2 cellular contexts compared by ENCODE assay signal in the genomic region with DNA sequence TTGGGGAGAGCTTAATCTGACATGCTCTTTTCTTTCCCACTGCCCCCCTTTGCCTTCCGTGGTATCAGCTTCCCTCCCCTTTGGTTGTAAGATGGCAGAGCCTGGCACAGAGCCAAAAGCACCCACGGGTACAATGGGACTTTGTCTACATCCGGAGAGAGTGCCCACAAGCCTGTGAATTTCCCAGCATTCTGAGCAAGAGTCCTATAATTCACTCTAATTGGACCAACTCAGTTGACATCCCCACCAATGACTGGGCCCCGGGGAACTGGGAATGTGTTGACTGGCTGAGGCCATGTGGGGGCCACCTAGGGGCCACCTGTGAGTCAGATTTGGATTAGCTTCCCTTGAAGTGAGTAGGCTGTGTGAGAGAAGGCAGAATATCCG.
TF ChIP-seq lines count a peak whose summit lies in the region.

No MANE protein-coding gene starts in this region.

TF ChIP-seq in HEK293, 187 proteins besides CTCF, POLR2A, EP300 and RAD21:
- TF ChIP-seq, protein P1, sequence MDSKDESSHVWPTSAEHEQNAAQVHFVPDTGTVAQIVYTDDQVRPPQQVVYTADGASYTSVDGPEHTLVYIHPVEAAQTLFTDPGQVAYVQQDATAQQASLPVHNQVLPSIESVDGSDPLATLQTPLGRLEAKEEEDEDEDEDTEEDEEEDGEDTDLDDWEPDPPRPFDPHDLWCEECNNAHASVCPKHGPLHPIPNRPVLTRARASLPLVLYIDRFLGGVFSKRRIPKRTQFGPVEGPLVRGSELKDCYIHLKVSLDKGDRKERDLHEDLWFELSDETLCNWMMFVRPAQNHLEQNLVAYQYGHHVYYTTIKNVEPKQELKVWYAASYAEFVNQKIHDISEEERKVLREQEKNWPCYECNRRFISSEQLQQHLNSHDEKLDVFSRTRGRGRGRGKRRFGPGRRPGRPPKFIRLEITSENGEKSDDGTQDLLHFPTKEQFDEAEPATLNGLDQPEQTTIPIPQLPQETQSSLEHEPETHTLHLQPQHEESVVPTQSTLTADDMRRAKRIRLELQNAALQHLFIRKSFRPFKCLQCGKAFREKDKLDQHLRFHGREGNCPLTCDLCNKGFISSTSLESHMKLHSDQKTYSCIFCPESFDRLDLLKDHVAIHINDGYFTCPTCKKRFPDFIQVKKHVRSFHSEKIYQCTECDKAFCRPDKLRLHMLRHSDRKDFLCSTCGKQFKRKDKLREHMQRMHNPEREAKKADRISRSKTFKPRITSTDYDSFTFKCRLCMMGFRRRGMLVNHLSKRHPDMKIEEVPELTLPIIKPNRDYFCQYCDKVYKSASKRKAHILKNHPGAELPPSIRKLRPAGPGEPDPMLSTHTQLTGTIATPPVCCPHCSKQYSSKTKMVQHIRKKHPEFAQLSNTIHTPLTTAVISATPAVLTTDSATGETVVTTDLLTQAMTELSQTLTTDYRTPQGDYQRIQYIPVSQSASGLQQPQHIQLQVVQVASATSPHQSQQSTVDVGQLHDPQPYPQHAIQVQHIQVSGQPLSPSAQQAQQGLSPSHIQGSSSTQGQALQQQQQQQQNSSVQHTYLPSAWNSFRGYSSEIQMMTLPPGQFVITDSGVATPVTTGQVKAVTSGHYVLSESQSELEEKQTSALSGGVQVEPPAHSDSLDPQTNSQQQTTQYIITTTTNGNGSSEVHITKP (tag by site-specific recombination; IDR thresholded peaks at IDR 0.05), result 0 out of 2 replicates have a peak, but pooled peaks have one; percentile 59
- TF ChIP-seq, protein P2, sequence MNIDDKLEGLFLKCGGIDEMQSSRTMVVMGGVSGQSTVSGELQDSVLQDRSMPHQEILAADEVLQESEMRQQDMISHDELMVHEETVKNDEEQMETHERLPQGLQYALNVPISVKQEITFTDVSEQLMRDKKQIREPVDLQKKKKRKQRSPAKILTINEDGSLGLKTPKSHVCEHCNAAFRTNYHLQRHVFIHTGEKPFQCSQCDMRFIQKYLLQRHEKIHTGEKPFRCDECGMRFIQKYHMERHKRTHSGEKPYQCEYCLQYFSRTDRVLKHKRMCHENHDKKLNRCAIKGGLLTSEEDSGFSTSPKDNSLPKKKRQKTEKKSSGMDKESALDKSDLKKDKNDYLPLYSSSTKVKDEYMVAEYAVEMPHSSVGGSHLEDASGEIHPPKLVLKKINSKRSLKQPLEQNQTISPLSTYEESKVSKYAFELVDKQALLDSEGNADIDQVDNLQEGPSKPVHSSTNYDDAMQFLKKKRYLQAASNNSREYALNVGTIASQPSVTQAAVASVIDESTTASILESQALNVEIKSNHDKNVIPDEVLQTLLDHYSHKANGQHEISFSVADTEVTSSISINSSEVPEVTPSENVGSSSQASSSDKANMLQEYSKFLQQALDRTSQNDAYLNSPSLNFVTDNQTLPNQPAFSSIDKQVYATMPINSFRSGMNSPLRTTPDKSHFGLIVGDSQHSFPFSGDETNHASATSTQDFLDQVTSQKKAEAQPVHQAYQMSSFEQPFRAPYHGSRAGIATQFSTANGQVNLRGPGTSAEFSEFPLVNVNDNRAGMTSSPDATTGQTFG (tag by site-specific recombination; IDR thresholded peaks at IDR 0.05; ENCODE audit: borderline replicate concordance), result no peak
- TF ChIP-seq ZNF768 (tag by site-specific recombination; IDR thresholded peaks at IDR 0.05) (no peak), ZNF239 (tag by site-specific recombination; IDR thresholded peaks at IDR 0.05) (no peak)

TF ChIP-seq in SK-N-SH, 30 proteins besides CTCF, POLR2A, EP300 and RAD21 (continued from another document):
- TF ChIP-seq POLR2AphosphoS5 (IDR thresholded peaks at IDR 0.05; ENCODE audit: low read depth, low read length) (no peak), TAF1 (IDR thresholded peaks at IDR 0.05; ENCODE audit: borderline replicate concordance, low read depth, low read length) (no peak), RFX5 (IDR thresholded peaks at IDR 0.05; ENCODE audit: low read length) (no peak), TEAD4 (IDR thresholded peaks at IDR 0.05; ENCODE audit: borderline replicate concordance, insufficient read depth) (no peak), EZH2phosphoT487 (IDR thresholded peaks at IDR 0.05; ENCODE audit: borderline replicate concordance, low read depth) (no peak), JUND (IDR thresholded peaks at IDR 0.05) (no peak)
- TF ChIP-seq, protein P3, sequence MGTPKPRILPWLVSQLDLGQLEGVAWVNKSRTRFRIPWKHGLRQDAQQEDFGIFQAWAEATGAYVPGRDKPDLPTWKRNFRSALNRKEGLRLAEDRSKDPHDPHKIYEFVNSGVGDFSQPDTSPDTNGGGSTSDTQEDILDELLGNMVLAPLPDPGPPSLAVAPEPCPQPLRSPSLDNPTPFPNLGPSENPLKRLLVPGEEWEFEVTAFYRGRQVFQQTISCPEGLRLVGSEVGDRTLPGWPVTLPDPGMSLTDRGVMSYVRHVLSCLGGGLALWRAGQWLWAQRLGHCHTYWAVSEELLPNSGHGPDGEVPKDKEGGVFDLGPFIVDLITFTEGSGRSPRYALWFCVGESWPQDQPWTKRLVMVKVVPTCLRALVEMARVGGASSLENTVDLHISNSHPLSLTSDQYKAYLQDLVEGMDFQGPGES (IDR thresholded peaks at IDR 0.05; ENCODE audit: low read depth, low read length), result no peak
- TF ChIP-seq, protein P4, sequence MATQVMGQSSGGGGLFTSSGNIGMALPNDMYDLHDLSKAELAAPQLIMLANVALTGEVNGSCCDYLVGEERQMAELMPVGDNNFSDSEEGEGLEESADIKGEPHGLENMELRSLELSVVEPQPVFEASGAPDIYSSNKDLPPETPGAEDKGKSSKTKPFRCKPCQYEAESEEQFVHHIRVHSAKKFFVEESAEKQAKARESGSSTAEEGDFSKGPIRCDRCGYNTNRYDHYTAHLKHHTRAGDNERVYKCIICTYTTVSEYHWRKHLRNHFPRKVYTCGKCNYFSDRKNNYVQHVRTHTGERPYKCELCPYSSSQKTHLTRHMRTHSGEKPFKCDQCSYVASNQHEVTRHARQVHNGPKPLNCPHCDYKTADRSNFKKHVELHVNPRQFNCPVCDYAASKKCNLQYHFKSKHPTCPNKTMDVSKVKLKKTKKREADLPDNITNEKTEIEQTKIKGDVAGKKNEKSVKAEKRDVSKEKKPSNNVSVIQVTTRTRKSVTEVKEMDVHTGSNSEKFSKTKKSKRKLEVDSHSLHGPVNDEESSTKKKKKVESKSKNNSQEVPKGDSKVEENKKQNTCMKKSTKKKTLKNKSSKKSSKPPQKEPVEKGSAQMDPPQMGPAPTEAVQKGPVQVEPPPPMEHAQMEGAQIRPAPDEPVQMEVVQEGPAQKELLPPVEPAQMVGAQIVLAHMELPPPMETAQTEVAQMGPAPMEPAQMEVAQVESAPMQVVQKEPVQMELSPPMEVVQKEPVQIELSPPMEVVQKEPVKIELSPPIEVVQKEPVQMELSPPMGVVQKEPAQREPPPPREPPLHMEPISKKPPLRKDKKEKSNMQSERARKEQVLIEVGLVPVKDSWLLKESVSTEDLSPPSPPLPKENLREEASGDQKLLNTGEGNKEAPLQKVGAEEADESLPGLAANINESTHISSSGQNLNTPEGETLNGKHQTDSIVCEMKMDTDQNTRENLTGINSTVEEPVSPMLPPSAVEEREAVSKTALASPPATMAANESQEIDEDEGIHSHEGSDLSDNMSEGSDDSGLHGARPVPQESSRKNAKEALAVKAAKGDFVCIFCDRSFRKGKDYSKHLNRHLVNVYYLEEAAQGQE (IDR thresholded peaks at IDR 0.05; ENCODE audit: low read depth, low read length), result no peak
- TF ChIP-seq, protein P5, sequence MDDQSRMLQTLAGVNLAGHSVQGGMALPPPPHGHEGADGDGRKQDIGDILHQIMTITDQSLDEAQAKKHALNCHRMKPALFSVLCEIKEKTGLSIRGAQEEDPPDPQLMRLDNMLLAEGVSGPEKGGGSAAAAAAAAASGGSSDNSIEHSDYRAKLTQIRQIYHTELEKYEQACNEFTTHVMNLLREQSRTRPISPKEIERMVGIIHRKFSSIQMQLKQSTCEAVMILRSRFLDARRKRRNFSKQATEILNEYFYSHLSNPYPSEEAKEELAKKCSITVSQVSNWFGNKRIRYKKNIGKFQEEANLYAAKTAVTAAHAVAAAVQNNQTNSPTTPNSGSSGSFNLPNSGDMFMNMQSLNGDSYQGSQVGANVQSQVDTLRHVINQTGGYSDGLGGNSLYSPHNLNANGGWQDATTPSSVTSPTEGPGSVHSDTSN (IDR thresholded peaks at IDR 0.05), result no peak
